26 cellular contexts compared by ENCODE assay signal in the genomic region with DNA sequence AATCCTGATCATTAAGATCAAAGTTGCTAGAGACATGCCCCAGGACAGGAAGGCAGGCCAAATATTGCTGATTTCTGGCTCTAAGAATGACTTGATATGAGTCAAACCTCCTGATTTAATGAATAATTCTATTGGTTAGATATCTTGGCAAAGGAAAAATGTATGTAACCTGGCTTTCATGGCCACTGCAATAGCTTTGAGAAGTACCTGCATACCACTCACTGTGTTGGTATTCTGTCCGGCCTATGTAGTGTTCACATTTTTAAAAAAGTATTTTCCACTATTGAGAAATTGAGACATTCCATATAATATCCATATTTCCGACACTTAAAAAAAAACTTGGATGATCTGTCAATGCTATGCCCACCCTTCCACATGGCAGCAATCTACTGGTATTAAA.
DNase-seq lines count a peak whose midpoint lies in the region; ATAC-seq, FAIRE-seq and TF ChIP-seq lines count a peak whose summit lies in the region.
"Had no signal": no experiment of that assay in that cellular context is flagged by ENCODE, and none has a peak within 500 bp of the region (broad histone marks: within the 10 kb centered on the region; RNA-seq: fewer than 3 reads in every experiment).

No MANE protein-coding gene starts in this region.

- DNase-seq in mammary epithelial cell (peak; percentile 9), breast epithelium (ENCODE audit: low spot score in 2 of 2) (no peak), epithelial cell of prostate (ENCODE audit: low read depth, low spot score) (no peak), keratinocyte (ENCODE audit: low read depth, low spot score) (peak; percentile 25), trophoblast cell (peak; percentile 56 to 81), D341Med (ENCODE audit: low spot score) (no peak), HepG2 (ENCODE audit: low spot score) (no peak)
- DNase-seq: Caco-2; CD4-positive, CD25-positive, alpha-beta regulatory T cell; CD8-positive, alpha-beta T cell; DMS 273 treated with DMSO at 0.1 percent for 48 hours; DMS79; EL; GF-D8; GOT3; HFFc6 had no signal

- intact Hi-C loops in mammary epithelial cell (cut with micrococcal nuclease) = no loop called here
- intact Hi-C loops in breast epithelium (cut with DNase I; ENCODE audit: low total_unique reads) = no loop called here
- intact Hi-C loops in HepG2 (cut with micrococcal nuclease; ENCODE audit: unreplicated experiment) = no loop called here

- H3K36me3 ChIP-seq in mammary epithelial cell (ENCODE audit: insufficient read depth, low read length) = no peaks in the 10 kb centered on the region
- no peaks in the 10 kb centered on the region for H3K36me3 ChIP-seq in breast epithelium
- no peaks in the 10 kb centered on the region for H3K36me3 ChIP-seq in keratinocyte (ENCODE audit: control insufficient read depth in 2 of 2, extremely low read depth in 1 of 2, insufficient read depth in 2 of 2, low read length in 2 of 2)
- no peaks in the 10 kb centered on the region for H3K36me3 ChIP-seq in trophoblast cell (ENCODE audit: control insufficient read depth in 1 of 2, insufficient read depth in 2 of 2, low read length in 2 of 2)
- H3K36me3 ChIP-seq in HepG2 (replicated peaks in 1 of 2; ENCODE audit: control insufficient read depth in 1 of 2, insufficient read depth in 2 of 2, low read length in 2 of 2) = no peaks in the 10 kb centered on the region
- H3K36me3 ChIP-seq: BLaER1, HAP-1 had no signal

- H3K18ac ChIP-seq in trophoblast cell (ENCODE audit: low read length) = no peak overlapping the region

- dilution Hi-C loops in mammary epithelial cell (cut with HindIII; ENCODE audit: low sequenced_read_pairs) = no loop called here
- dilution Hi-C loops in keratinocyte (cut with MboI; ENCODE audit: extremely low pct_ligation_motif_present, low sequenced_read_pairs) = no loop called here

- H2BK120ac ChIP-seq in trophoblast cell (ENCODE audit: insufficient read depth, low read length, poor library complexity) = no peak overlapping the region

- no peaks in the 10 kb centered on the region for H3K4me1 ChIP-seq in mammary epithelial cell (ENCODE audit: insufficient read depth, low read length)
- H3K4me1 ChIP-seq in breast epithelium = no peaks in the 10 kb centered on the region
- peaks cover 5% of the 10 kb centered on the region for H3K4me1 ChIP-seq in keratinocyte (ENCODE audit: control insufficient read depth, extremely low read depth, insufficient read depth, low read length)
- peaks cover 2 to 3% of the 10 kb centered on the region in 2 experiments for H3K4me1 ChIP-seq in trophoblast cell (ENCODE audit: control insufficient read depth in 1 of 2, insufficient read depth in 2 of 2, low read length in 2 of 2)
- peaks cover 6% of the 10 kb centered on the region; the same call in 1 of the 2 replicates for H3K4me1 ChIP-seq in HepG2 (ENCODE audit: insufficient read depth, low read length)

- no TSS peak for BruUV-seq in mammary epithelial cell (replicated peaks; lab: Mats Ljungman, UMichigan)
- BruUV-seq in HepG2 (replicated peaks; lab: Mats Ljungman, UMichigan) = no TSS peak

- H3K27me3 ChIP-seq in mammary epithelial cell (ENCODE audit: insufficient read depth, low read length) (no peaks in the 10 kb centered on the region), breast epithelium (no peaks in the 10 kb centered on the region), keratinocyte (ENCODE audit: control insufficient read depth, extremely low read depth, insufficient read depth, low read length) (no peaks in the 10 kb centered on the region), trophoblast cell (ENCODE audit: insufficient read depth, low read length) (no peaks in the 10 kb centered on the region), HepG2 (ENCODE audit: control insufficient read depth in 1 of 2, insufficient read depth in 2 of 2, low read length in 2 of 2) (peaks cover 0 to 8% of the 10 kb centered on the region in 2 experiments; a peak in 3 of 5 replicates)
- H3K27me3 ChIP-seq: BLaER1 had no signal

- FAIRE-seq in keratinocyte (lab: Jason Lieb, UNC) (peak; percentile 34), HepG2 (lab: Jason Lieb, UNC) (no peak)
- FAIRE-seq: A204.1, D721Med, GM12891, GM18507, H54 had no signal

- H3K4me2 ChIP-seq in mammary epithelial cell (ENCODE audit: insufficient read depth, low read depth, low read length) = no peak overlapping the region
- no peak overlapping the region for H3K4me2 ChIP-seq in keratinocyte (ENCODE audit: control insufficient read depth, extremely low read depth, insufficient read depth, low read depth, low read length)
- no peak overlapping the region for H3K4me2 ChIP-seq in trophoblast cell (ENCODE audit: low read length)
- no peak overlapping the region for H3K4me2 ChIP-seq in HepG2 (ENCODE audit: low read depth, low read length)
- H3K4me2 ChIP-seq: BLaER1 had no signal

- H3K79me2 ChIP-seq in mammary epithelial cell (ENCODE audit: insufficient read depth, low read length) = no peaks in the 10 kb centered on the region
- no peaks in the 10 kb centered on the region for H3K79me2 ChIP-seq in keratinocyte (ENCODE audit: control insufficient read depth, insufficient read depth, low read length)
- H3K79me2 ChIP-seq in trophoblast cell (ENCODE audit: control insufficient read depth, insufficient read depth, low read length, poor library complexity) = no peaks in the 10 kb centered on the region
- H3K79me2 ChIP-seq in HepG2 (ENCODE audit: insufficient read depth, low read length) = no peaks in the 10 kb centered on the region

- no peak overlapping the region for H4K12ac ChIP-seq in trophoblast cell (ENCODE audit: low read depth, low read length)

- in situ Hi-C loops in mammary epithelial cell (cut with MboI; ENCODE audit: low sequenced_read_pairs in 2 of 2) (no loop called here), HepG2 (cut with HindIII; ENCODE audit: extremely low pct_ligation_motif_present, low pct_unique_long_range_greater_than_20kb) (no loop called here)

- H2AK5ac ChIP-seq in trophoblast cell (ENCODE audit: low read length) = no peak overlapping the region

- WGBS in mammary epithelial cell (ENCODE audit: low coverage, missing lambda C conversion rate) = 73% methylated on average over 2 of the region's 2 CpGs
- no CpG with 5 or more reads among the region's 2 CpGs for WGBS in trophoblast cell (ENCODE audit: extremely low coverage, insufficient coverage, insufficient read length)
- WGBS in HepG2 (ENCODE audit: low lambda C conversion rate) = 30% methylated on average over 2 of the region's 2 CpGs

- no peak for TF ChIP-seq POLR2A in breast epithelium (IDR thresholded peaks at IDR 0.05)
- TF ChIP-seq POLR2A in HepG2 (IDR thresholded peaks at IDR 0.05; ENCODE audit: insufficient read depth in 1 of 2, low read depth in 2 of 2, low read length in 2 of 2) = no peak

- H4K20me1 ChIP-seq in mammary epithelial cell (ENCODE audit: insufficient read depth, low read length) (no peaks in the 10 kb centered on the region), keratinocyte (ENCODE audit: control insufficient read depth, extremely low read depth, insufficient read depth, low read length) (no peaks in the 10 kb centered on the region), HepG2 (ENCODE audit: insufficient read depth, low read length) (no peaks in the 10 kb centered on the region)
- H4K20me1 ChIP-seq: BLaER1 had no signal

- H3K9me3 ChIP-seq in mammary epithelial cell (replicated peaks; ENCODE audit: insufficient read depth, low read length) = no peaks in the 10 kb centered on the region
- no peaks in the 10 kb centered on the region for H3K9me3 ChIP-seq in breast epithelium
- no peaks in the 10 kb centered on the region for H3K9me3 ChIP-seq in keratinocyte (ENCODE audit: control insufficient read depth, low read depth, low read length)
- no peaks in the 10 kb centered on the region for H3K9me3 ChIP-seq in trophoblast cell (ENCODE audit: insufficient read depth, low read depth, low read length)
- H3K9me3 ChIP-seq in HepG2 (ENCODE audit: low read length) = no peaks in the 10 kb centered on the region
- H3K9me3 ChIP-seq: BLaER1, HAP-1 had no signal

- H4K8ac ChIP-seq in trophoblast cell (ENCODE audit: low read depth, low read length) = no peak overlapping the region

- TF ChIP-seq EP300 in HepG2 (IDR thresholded peaks at IDR 0.05; ENCODE audit: low read depth in 2 of 2, low read length in 2 of 2) (no peak), HepG2 (CRISPR knock-in tag; IDR thresholded peaks at IDR 0.05; ENCODE audit: borderline replicate concordance) (no peak)

- TF ChIP-seq RAD21 in HepG2 (CRISPR knock-in tag; IDR thresholded peaks at IDR 0.05) = no peak

- no peak overlapping the region for H3K23ac ChIP-seq in trophoblast cell (ENCODE audit: low read length)

- H3K9ac ChIP-seq in mammary epithelial cell (ENCODE audit: insufficient read depth, low read length) = no peak overlapping the region
- H3K9ac ChIP-seq in keratinocyte (ENCODE audit: control insufficient read depth, extremely low read depth, insufficient read depth, low read length) = no peak overlapping the region
- no peak overlapping the region for H3K9ac ChIP-seq in trophoblast cell (ENCODE audit: low read length)
- no peak overlapping the region for H3K9ac ChIP-seq in HepG2 (ENCODE audit: insufficient read depth, low read depth, low read length)
- H3K9ac ChIP-seq: BLaER1 had no signal

- H4K91ac ChIP-seq in trophoblast cell (ENCODE audit: low read depth, low read length) = no peak overlapping the region

- H3K27ac ChIP-seq in mammary epithelial cell (ENCODE audit: insufficient read depth, low read depth, low read length) = no peak overlapping the region
- no peak overlapping the region for H3K27ac ChIP-seq in breast epithelium
- H3K27ac ChIP-seq in epithelial cell of prostate = peak overlapping the region; percentile 7
- H3K27ac ChIP-seq in keratinocyte (ENCODE audit: control insufficient read depth, insufficient read depth, low read length) = no peak overlapping the region
- H3K27ac ChIP-seq in trophoblast cell (ENCODE audit: low read depth, low read length) = no peak overlapping the region
- H3K27ac ChIP-seq in HepG2 (ENCODE audit: extremely low read length, insufficient read depth, low read length) = no peak overlapping the region
- H3K27ac ChIP-seq: 22Rv1, BLaER1, C4-2B had no signal

- H2BK5ac ChIP-seq in trophoblast cell (ENCODE audit: low read depth, low read length, poor library complexity) = no peak overlapping the region

- CTCF ChIA-PET in mammary epithelial cell (lab: Charles Lee; ENCODE audit: low non-redundant PET) = no interaction called here
- CTCF ChIA-PET in HepG2 (lab: Yijun Ruan, JAX; ENCODE audit: low intra/inter-chr PET ratio, low total read pairs) = no interaction called here

- H2AFZ ChIP-seq in mammary epithelial cell (ENCODE audit: low read depth, low read length) = no peak overlapping the region
- H2AFZ ChIP-seq in keratinocyte (ENCODE audit: control insufficient read depth, low read length) = peak overlapping the region; percentile 14
- no peak overlapping the region for H2AFZ ChIP-seq in trophoblast cell (ENCODE audit: insufficient read depth, low read length, poor library complexity)
- no peak overlapping the region for H2AFZ ChIP-seq in HepG2 (ENCODE audit: low read length)

- H3K9me1 ChIP-seq in keratinocyte (ENCODE audit: control insufficient read depth, extremely low read depth, insufficient read depth, low read length) = no peaks in the 10 kb centered on the region

- H3K79me1 ChIP-seq in trophoblast cell (ENCODE audit: low read length) = no peaks in the 10 kb centered on the region

- H3K14ac ChIP-seq in trophoblast cell (ENCODE audit: low read length) = no peak overlapping the region

- H3K4me3 ChIP-seq in mammary epithelial cell (replicated peaks in 1 of 3; ENCODE audit: insufficient read depth in 1 of 3, low read depth in 2 of 3, low read length in 3 of 3) = no peak overlapping the region
- no peak overlapping the region for H3K4me3 ChIP-seq in breast epithelium
- no peak overlapping the region for H3K4me3 ChIP-seq in keratinocyte (ENCODE audit: control insufficient read depth in 2 of 3, extremely low read depth in 1 of 3, insufficient read depth in 2 of 3, low read depth in 1 of 3, low read length in 3 of 3)
- H3K4me3 ChIP-seq in trophoblast cell (ENCODE audit: low read depth, low read length) = no peak overlapping the region
- H3K4me3 ChIP-seq in HepG2 (replicated peaks in 1 of 3; ENCODE audit: insufficient read depth in 1 of 3, low read depth in 2 of 3, low read length in 3 of 3) = no peak overlapping the region
- H3K4me3 ChIP-seq: BLaER1, HAP-1 had no signal

- POLR2A ChIA-PET in HepG2 (lab: Yijun Ruan, JAX) = no interaction called here

- no peak overlapping the region for H2BK12ac ChIP-seq in trophoblast cell (ENCODE audit: low read length)

- TF ChIP-seq CTCF in mammary epithelial cell (conservative IDR thresholded peaks at IDR 0.05 in 1 of 2, IDR thresholded peaks at IDR 0.05 in 1 of 2; ENCODE audit: extremely low read depth in 1 of 2, insufficient read depth in 1 of 2, low read depth in 1 of 2, low read length in 2 of 2) (no peak), breast epithelium (IDR thresholded peaks at IDR 0.05) (no peak), keratinocyte (optimal IDR thresholded peaks at IDR 0.05 in 1 of 3, IDR thresholded peaks at IDR 0.05 in 1 of 3, conservative IDR thresholded peaks at IDR 0.05 in 1 of 3; ENCODE audit: extremely low read depth in 1 of 3, insufficient read depth in 2 of 3, low read length in 3 of 3) (no peak), HepG2 (CRISPR knock-in tag; IDR thresholded peaks at IDR 0.05) (no peak)

- ATAC-seq in HG03342 (IDR thresholded peaks at IDR 0.05; ENCODE audit: unreplicated experiment) (no peak), HepG2 (no peak)
- ATAC-seq: CD8-positive, alpha-beta T cell had no signal

- no peak overlapping the region for H3K4ac ChIP-seq in trophoblast cell (ENCODE audit: low read depth, low read length)

Comparison
In these comparisons a context has a peak if more than half of its experiments do, and no peak if none do; other contexts are left out.
1. DNase-seq: peak in mammary epithelial cell (single experiment), keratinocyte (single experiment) and trophoblast cell (2 of 2); none in breast epithelium (0 of 2), epithelial cell of prostate (single experiment), D341Med (single experiment) and HepG2 (single experiment).